Comparison of ENCODE assay signal across 20 cellular contexts in the genomic region with DNA sequence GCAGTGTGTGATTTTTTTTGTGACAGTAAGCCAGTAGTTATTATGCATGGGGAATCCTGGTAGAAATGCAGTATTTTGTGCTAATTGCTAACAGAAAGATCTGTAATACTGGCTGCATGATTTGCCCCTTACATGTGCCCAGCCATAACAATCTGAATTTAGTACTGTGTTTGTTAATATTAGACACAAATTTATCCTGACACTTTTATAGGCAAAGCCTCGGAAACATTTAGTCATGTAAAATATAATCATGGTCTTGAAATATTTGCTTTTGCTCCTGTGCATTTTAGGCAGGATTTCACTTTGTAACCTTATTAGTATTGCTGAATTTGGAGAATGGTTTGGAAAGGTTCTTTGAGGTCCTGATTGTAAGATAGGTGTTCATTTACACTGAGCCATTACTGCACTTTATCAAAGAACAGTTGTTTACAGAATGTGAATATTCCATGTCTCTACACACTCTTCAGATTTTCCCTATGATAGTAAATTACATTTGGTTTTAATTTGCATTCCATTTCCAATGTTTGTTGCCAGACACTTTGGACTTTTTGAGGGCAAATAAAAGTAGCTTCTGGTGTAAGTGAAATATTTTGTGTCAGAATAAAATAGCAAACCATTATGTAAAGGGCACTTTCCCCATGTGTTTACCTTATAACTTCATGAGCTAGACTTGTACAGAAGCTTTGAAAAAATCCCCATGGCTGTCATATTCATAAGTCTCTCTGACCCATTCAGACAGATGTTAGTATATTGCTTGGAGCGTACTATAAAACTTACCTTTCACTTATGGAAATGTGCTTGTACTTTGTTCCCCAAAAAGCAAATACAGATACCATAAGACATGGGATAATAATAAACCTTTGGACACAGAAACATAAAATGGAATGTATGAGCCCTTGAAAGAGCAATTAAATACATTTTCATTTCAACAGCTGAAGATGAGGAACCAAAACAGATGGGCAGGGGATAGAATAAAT.
"Had no signal": no experiment of that assay in that cellular context is flagged by ENCODE, and none has a peak within 500 bp of the region (broad histone marks: within the 10 kb centered on the region; RNA-seq: fewer than 3 reads in every experiment).

No MANE protein-coding gene starts in this region.

- H3K9me3 ChIP-seq: body of pancreas, gastrocnemius medialis, heart right ventricle, left lung, neutrophil, thoracic aorta had no signal

- H3K27me3 ChIP-seq: body of pancreas, gastrocnemius medialis, heart right ventricle, left lung, neutrophil had no signal

- ATAC-seq: activated CD8-positive, alpha-beta T cell treated with anti-CD3 and anti-CD28 coated beads, Interleukin-2, amount 10 ng/mL, durations not matched to agents 7 days and 5 days; body of pancreas; gastrocnemius medialis; heart right ventricle; left lung; natural killer cell had no signal

- H3K9me3 Mint-ChIP-seq: central memory CD8-positive, alpha-beta T cell; T-helper 1 cell treated with Interleukin-12 subunit alpha and Interleukin-12 subunit beta and Interleukin-4 antibody, amounts not matched to agents 30 μg/mL and 1 μg/mL, for 36 hours had no signal

- H3K4me1 Mint-ChIP-seq: central memory CD8-positive, alpha-beta T cell had no signal

- H3K36me3 Mint-ChIP-seq: activated naive CD8-positive, alpha-beta T cell; natural killer cell had no signal

- H3K27ac ChIP-seq: body of pancreas, gastrocnemius medialis, left lung, neutrophil, thoracic aorta had no signal

- H3K4me3 ChIP-seq: body of pancreas, gastrocnemius medialis, heart right ventricle, left lung, thoracic aorta had no signal

- H3K4me1 ChIP-seq: body of pancreas, gastrocnemius medialis, left lung had no signal

- DNase-seq: activated CD4-positive, alpha-beta T cell treated with anti-CD3 and anti-CD28 coated beads for 4 hours; activated CD8-positive, alpha-beta memory T cell treated with anti-CD3 and anti-CD28 coated beads, Interleukin-2, amount 50 U/mL, for 48 hours; activated CD8-positive, alpha-beta T cell treated with anti-CD3 and anti-CD28 coated beads, Interleukin-2, amount 10 ng/mL, durations not matched to agents 7 days and 5 days; activated gamma-delta T cell treated with Interleukin-2 at 50 U/mL for 16 hours; amygdala; body of pancreas; effector CD8-positive, alpha-beta T cell; gastrocnemius medialis; heart right ventricle; islet precursor cell; left lung; mesenchymal stem cell; natural killer cell; stimulated activated CD4-positive, alpha-beta T cell treated with anti-CD3 and anti-CD28 coated beads, Interleukin-12 subunit alpha, Interleukin-12 subunit beta, amount 100 ng/mL, for 4 hours; stimulated activated CD4-positive, alpha-beta T cell treated with anti-CD3 and anti-CD28 coated beads, Interleukin-2, amount 100 ng/mL, for 24 hours had no signal

- H3K27ac Mint-ChIP-seq: activated CD8-positive, alpha-beta T cell treated with anti-CD3 and anti-CD28 coated beads, Interleukin-2, amount 10 ng/mL, durations not matched to agents 7 days and 5 days; activated naive CD8-positive, alpha-beta T cell; T-helper 1 cell treated with Interleukin-12 subunit alpha and Interleukin-12 subunit beta and Interleukin-4 antibody, amounts not matched to agents 30 μg/mL and 1 μg/mL, for 36 hours had no signal

- H3K4me3 Mint-ChIP-seq: activated CD8-positive, alpha-beta T cell treated with anti-CD3 and anti-CD28 coated beads, Interleukin-2, amount 10 ng/mL, durations not matched to agents 7 days and 5 days; activated naive CD8-positive, alpha-beta T cell; central memory CD8-positive, alpha-beta T cell; natural killer cell; T-helper 1 cell treated with Interleukin-12 subunit alpha and Interleukin-12 subunit beta and Interleukin-4 antibody, amounts not matched to agents 30 μg/mL and 1 μg/mL, for 36 hours had no signal

- H3K36me3 ChIP-seq: gastrocnemius medialis, left lung, neutrophil, thoracic aorta had no signal
